14 cellular contexts compared by ENCODE assay signal in the genomic region with DNA sequence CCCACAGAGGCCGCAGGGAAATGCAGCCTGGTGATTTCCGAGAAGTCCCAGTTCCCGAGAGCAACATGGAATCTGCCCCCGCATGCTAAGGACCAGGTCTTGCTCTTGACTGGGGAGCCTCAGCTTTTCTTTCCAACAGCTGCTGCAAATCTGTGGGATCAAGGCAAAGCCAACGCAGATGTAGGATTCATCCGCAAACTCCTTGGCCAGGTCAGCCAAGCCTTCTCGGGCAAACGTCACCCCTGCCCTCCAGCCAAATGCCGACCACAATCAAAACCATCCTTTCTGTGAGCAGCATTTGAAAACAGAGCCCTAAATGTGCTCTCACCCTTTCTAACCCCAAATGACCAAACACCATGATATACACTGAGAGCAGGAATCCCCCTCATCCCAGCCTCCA. TPM values are rescaled to one million over a fixed set of nuclear protein-coding genes. Genes with fewer than 3 reads are reported as not detected.
A peak's percentile ranks its signal among the peaks of the same experiment; 100 is the strongest.
DNase-seq lines count a peak whose midpoint lies in the region; ATAC-seq and TF ChIP-seq lines count a peak whose summit lies in the region.
"Had no signal": no experiment of that assay in that cellular context is flagged by ENCODE, and none has a peak within 500 bp of the region (broad histone marks: within the 10 kb centered on the region; RNA-seq: fewer than 3 reads in every experiment).

No MANE protein-coding gene starts in this region.

- peak; percentile 70 for DNase-seq in H7
- peak; percentile 39 for DNase-seq in adipocyte (ENCODE audit: low read depth)
- no peak for DNase-seq in glutamatergic neuron
- DNase-seq in stomach: no peak
- DNase-seq in SW480 (ENCODE audit: low spot score): no peak
- no peak for DNase-seq in activated CD4-positive, alpha-beta memory T cell treated with anti-CD3 and anti-CD28 coated beads, Interleukin-2, amount 10 ng/mL, durations not matched to agents 7 days and 5 days
- DNase-seq: activated CD4-positive, alpha-beta T cell treated with anti-CD3 and anti-CD28 coated beads for 36 hours; DMS79; NCI-H1694; NCI-H774 had no signal

- peaks cover 26% of the 10 kb centered on the region for H3K9me3 Mint-ChIP-seq in glutamatergic neuron (ENCODE audit: unreplicated experiment)
- no peaks in the 10 kb centered on the region for H3K9me3 Mint-ChIP-seq in activated CD4-positive, alpha-beta memory T cell treated with anti-CD3 and anti-CD28 coated beads, Interleukin-2, amount 10 ng/mL, durations not matched to agents 7 days and 5 days
- H3K9me3 Mint-ChIP-seq: activated T-helper 17 cell treated with anti-CD3 and anti-CD28 coated beads, Interleukin-2, amount 50 U/mL, for 72 hours had no signal

- H3K9me3 ChIP-seq in adipocyte (ENCODE audit: control insufficient read depth, low read length): no peaks in the 10 kb centered on the region
- peaks cover 0 to 4% (median 0%) of the 10 kb centered on the region in 4 donors for H3K9me3 ChIP-seq in stomach

- H3K36me3 Mint-ChIP-seq in glutamatergic neuron (ENCODE audit: unreplicated experiment): peaks cover 9% of the 10 kb centered on the region
- no peaks in the 10 kb centered on the region for H3K36me3 Mint-ChIP-seq in activated CD4-positive, alpha-beta memory T cell treated with anti-CD3 and anti-CD28 coated beads, Interleukin-2, amount 10 ng/mL, durations not matched to agents 7 days and 5 days (ENCODE audit: low read depth)

- no peak for TF ChIP-seq CTCF in glutamatergic neuron (IDR thresholded peaks at IDR 0.05; ENCODE audit: partially characterized antibody, unreplicated experiment)
- no peak for TF ChIP-seq CTCF in stomach (IDR thresholded peaks at IDR 0.05)

- peak overlapping the region in 4 of 5 donors; percentile 38 to 63 (median 54) for H3K27ac ChIP-seq in stomach

- intact Hi-C loops in stomach (cut with DNase I; ENCODE audit: low total_unique reads): no loop called here

- no peak overlapping the region for H3K9ac ChIP-seq in adipocyte (ENCODE audit: low read length)

- ATAC-seq in GM21360 (IDR thresholded peaks at IDR 0.05; ENCODE audit: unreplicated experiment) (no peak), HG03460 (IDR thresholded peaks at IDR 0.05; ENCODE audit: unreplicated experiment) (no peak)
- ATAC-seq: activated CD4-positive, alpha-beta T cell treated with anti-CD3 and anti-CD28 coated beads for 36 hours; activated T-helper 17 cell treated with anti-CD3 and anti-CD28 coated beads, Interleukin-2, amount 50 U/mL, for 72 hours had no signal

- H3K27me3 ChIP-seq in H7 (ENCODE audit: control insufficient read depth, insufficient read depth, low read length): no peaks in the 10 kb centered on the region
- no peaks in the 10 kb centered on the region for H3K27me3 ChIP-seq in adipocyte (replicated peaks; ENCODE audit: control insufficient read depth, insufficient read depth, low read length)
- H3K27me3 ChIP-seq in stomach: no peaks in the 10 kb centered on the region
- H3K27me3 ChIP-seq: heart left ventricle had no signal

- H3K4me3 ChIP-seq in H7 (ENCODE audit: insufficient read depth, low read depth, low read length): no peak overlapping the region
- H3K4me3 ChIP-seq in adipocyte (ENCODE audit: low read length): no peak overlapping the region
- H3K4me3 ChIP-seq in stomach: no peak overlapping the region
- H3K4me3 ChIP-seq: heart left ventricle had no signal

- H3K27ac Mint-ChIP-seq in glutamatergic neuron (ENCODE audit: unreplicated experiment): peak overlapping the region; percentile 66
- no peak overlapping the region for H3K27ac Mint-ChIP-seq in activated CD4-positive, alpha-beta memory T cell treated with anti-CD3 and anti-CD28 coated beads, Interleukin-2, amount 10 ng/mL, durations not matched to agents 7 days and 5 days
- H3K27ac Mint-ChIP-seq: activated CD4-positive, alpha-beta T cell treated with anti-CD3 and anti-CD28 coated beads for 36 hours; activated T-helper 17 cell treated with anti-CD3 and anti-CD28 coated beads, Interleukin-2, amount 50 U/mL, for 72 hours had no signal

- H3K36me3 ChIP-seq in H7 (replicated peaks; ENCODE audit: control insufficient read depth, insufficient read depth, low read length) (no peaks in the 10 kb centered on the region), adipocyte (ENCODE audit: control insufficient read depth, insufficient read depth, low read length, severe bottlenecking) (no peaks in the 10 kb centered on the region), stomach (no peaks in the 10 kb centered on the region)
- H3K36me3 ChIP-seq: heart left ventricle had no signal

- no peak overlapping the region for H3K4me3 Mint-ChIP-seq in glutamatergic neuron (ENCODE audit: unreplicated experiment)
- no peak overlapping the region for H3K4me3 Mint-ChIP-seq in activated CD4-positive, alpha-beta memory T cell treated with anti-CD3 and anti-CD28 coated beads, Interleukin-2, amount 10 ng/mL, durations not matched to agents 7 days and 5 days
- H3K4me3 Mint-ChIP-seq: activated CD4-positive, alpha-beta T cell treated with anti-CD3 and anti-CD28 coated beads for 36 hours; activated T-helper 17 cell treated with anti-CD3 and anti-CD28 coated beads, Interleukin-2, amount 50 U/mL, for 72 hours had no signal

- H3K27me3 Mint-ChIP-seq in glutamatergic neuron (ENCODE audit: unreplicated experiment): peaks cover 16% of the 10 kb centered on the region
- H3K27me3 Mint-ChIP-seq in activated CD4-positive, alpha-beta memory T cell treated with anti-CD3 and anti-CD28 coated beads, Interleukin-2, amount 10 ng/mL, durations not matched to agents 7 days and 5 days: no peaks in the 10 kb centered on the region
- H3K27me3 Mint-ChIP-seq: activated CD4-positive, alpha-beta T cell treated with anti-CD3 and anti-CD28 coated beads for 36 hours had no signal

- CTCF ChIA-PET in activated CD4-positive, alpha-beta memory T cell treated with anti-CD3 and anti-CD28 coated beads, Interleukin-2, amount 10 ng/mL, durations not matched to agents 7 days and 5 days (lab: Charles Lee): no interaction called here

- H3K4me1 Mint-ChIP-seq in glutamatergic neuron (ENCODE audit: low read depth, unreplicated experiment): peaks cover 11% of the 10 kb centered on the region
- H3K4me1 Mint-ChIP-seq in activated CD4-positive, alpha-beta memory T cell treated with anti-CD3 and anti-CD28 coated beads, Interleukin-2, amount 10 ng/mL, durations not matched to agents 7 days and 5 days: no peaks in the 10 kb centered on the region
- H3K4me1 Mint-ChIP-seq: activated CD4-positive, alpha-beta T cell treated with anti-CD3 and anti-CD28 coated beads for 36 hours; activated T-helper 17 cell treated with anti-CD3 and anti-CD28 coated beads, Interleukin-2, amount 50 U/mL, for 72 hours had no signal

- no peaks in the 10 kb centered on the region for H3K4me1 ChIP-seq in adipocyte (ENCODE audit: control insufficient read depth, insufficient read depth, low read length)
- H3K4me1 ChIP-seq in stomach: peaks cover 0 to 9% (median 2%) of the 10 kb centered on the region in 4 donors

- POLR2A ChIA-PET in activated CD4-positive, alpha-beta memory T cell treated with anti-CD3 and anti-CD28 coated beads, Interleukin-2, amount 10 ng/mL, durations not matched to agents 7 days and 5 days (lab: Charles Lee): no interaction called here

- TF ChIP-seq EP300 in stomach (IDR thresholded peaks at IDR 0.05): no peak

- no peak for TF ChIP-seq POLR2A in stomach (IDR thresholded peaks at IDR 0.05)

- 69 to 84% (median 76%) methylated on average over 8 to 9 of the region's 9 CpGs for WGBS in stomach, 5 donors

RNA-seq across cellular contexts. Expression of a gene that starts 54.0 kb away (rescaled TPM):
- 58.9 and 61.5 TPM in 2 replicates for total RNA-seq in H7 (2014; rRNA removed; shearing (Covaris generic))
- total RNA-seq in glutamatergic neuron (ENCODE audit: unreplicated experiment) (11.8 TPM), stomach (10 to 100 TPM; 12.2 to 69.2 (median 39.1) TPM)
- 10 to 100 TPM; 11.2 to 16.6 (median 15.2) TPM for polyA plus RNA-seq in stomach
- total RNA-seq in activated CD4-positive, alpha-beta memory T cell treated with anti-CD3 and anti-CD28 coated beads, Interleukin-2, amount 10 ng/mL, durations not matched to agents 7 days and 5 days: 10 to 100 TPM; 12.8 to 15.8 TPM

RNA-seq across cellular contexts. Expression of a gene that starts 54.1 kb away (rescaled TPM):
- 55.9 and 60.8 TPM in 2 replicates for total RNA-seq in H7 (2014; rRNA removed; shearing (Covaris generic))
- total RNA-seq in glutamatergic neuron (ENCODE audit: unreplicated experiment): 80.1 TPM
- total RNA-seq in stomach: 100 to 1,000 TPM in 3 of 5 donors, 10 to 100 TPM in 1, 1 to 10 TPM in 1; 6.4 to 213 (median 104) TPM
- polyA plus RNA-seq in stomach: 10 to 100 TPM; 38.4 to 91.2 (median 82.1) TPM
- 10 to 100 TPM; 46.0 to 54.1 TPM for total RNA-seq in activated CD4-positive, alpha-beta memory T cell treated with anti-CD3 and anti-CD28 coated beads, Interleukin-2, amount 10 ng/mL, durations not matched to agents 7 days and 5 days

Comparison
In these comparisons a context has a peak if more than half of its experiments do, and no peak if none do; other contexts are left out.
1. DNase-seq: peak in H7 (single experiment) and adipocyte (single experiment); none in glutamatergic neuron (single experiment), stomach (single experiment), SW480 (single experiment) and activated CD4-positive, alpha-beta memory T cell treated with anti-CD3 and anti-CD28 coated beads, Interleukin-2, amount 10 ng/mL, durations not matched to agents 7 days and 5 days (single experiment).